ENCODE assay signal across 8 cellular contexts in the genomic region with DNA sequence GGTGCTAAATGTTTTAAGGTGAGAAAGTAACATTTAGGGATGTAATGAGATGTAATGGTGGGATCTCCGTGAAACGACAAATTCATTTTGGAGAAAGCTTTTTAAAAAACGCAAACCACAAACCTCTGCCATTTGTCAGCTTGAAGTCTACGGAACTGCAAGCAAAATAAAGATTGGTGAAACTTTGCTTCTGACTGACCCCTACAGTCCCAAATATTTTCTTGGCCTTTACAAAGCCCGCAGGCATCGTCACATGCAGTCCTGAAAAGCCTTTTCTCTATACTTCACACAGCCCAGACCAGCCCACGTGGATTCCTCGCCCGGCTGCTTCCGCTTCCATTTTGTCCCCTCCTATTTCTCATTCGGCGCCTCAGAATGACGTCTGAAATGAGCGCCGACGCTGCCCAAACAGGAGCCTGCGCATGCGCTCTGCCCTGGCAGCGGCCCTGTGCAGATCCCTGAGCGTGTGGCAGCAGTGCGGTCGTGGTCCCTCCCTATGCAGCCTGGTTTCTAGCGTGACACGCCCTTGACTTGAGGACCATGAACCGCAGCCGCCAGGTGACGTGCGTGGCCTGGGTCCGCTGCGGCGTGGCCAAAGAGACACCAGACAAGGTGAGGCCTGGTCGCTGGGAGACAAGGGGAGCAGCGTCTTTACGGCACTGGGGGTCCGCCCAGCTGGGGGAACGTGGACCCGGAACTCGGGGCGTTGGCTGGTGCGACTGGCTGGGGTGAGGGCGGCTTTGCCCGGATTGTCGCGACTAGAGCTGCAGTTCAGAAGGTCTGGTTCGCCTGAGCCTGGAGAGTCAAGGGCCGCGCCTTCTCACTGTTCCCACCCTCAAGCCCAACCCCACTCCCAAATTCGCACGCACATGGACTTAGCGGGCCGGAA. TPM values are rescaled to one million over a fixed set of nuclear protein-coding genes. Genes with fewer than 3 reads are reported as not detected.
DNase-seq lines count a peak whose midpoint lies in the region; ATAC-seq and TF ChIP-seq lines count a peak whose summit lies in the region.

A gene (plus strand): TSS at position 440 of the 889 bp plus-strand sequence. CDS start 101 bp downstream, at position 541.

- H3K4me1 Mint-ChIP-seq in activated T-helper 17 cell treated with anti-CD3 and anti-CD28 coated beads, Interleukin-2, amount 50 U/mL, for 72 hours = peaks cover 22% of the 10 kb centered on the region
- H3K4me1 Mint-ChIP-seq in naive thymus-derived CD8-positive, alpha-beta T cell = peaks cover 18 to 41% (median 30%) of the 10 kb centered on the region in 4 donors
- peaks cover 20 to 29% of the 10 kb centered on the region in 2 donors for H3K4me1 Mint-ChIP-seq in stimulated activated naive B cell treated with anti-CD40 and anti-IgM and Interleukin-4, amounts not matched to agents 10 μg/mL and 1 μg/mL and 100 μg/mL, for 72 hours

- DNase-seq in EL (peak; percentile 95), H4 (ENCODE audit: low spot score) (peak; percentile 90), LoVo (ENCODE audit: low spot score) (peak; percentile 100), RWPE1 (ENCODE audit: low spot score) (peak; percentile 95), fibroblast of mammary gland (ENCODE audit: low read depth) (peak; percentile 93)
- DNase-seq in naive thymus-derived CD8-positive, alpha-beta T cell = peak; percentile 92 to 99 (median 96)
- peak; percentile 93 for DNase-seq in stimulated activated naive B cell treated with anti-CD40 and anti-IgM and Interleukin-4, amounts not matched to agents 10 μg/mL and 1 μg/mL and 100 μg/mL, for 72 hours

- peak within 1 kb of the TSS; percentile 99 for H3K4me3 ChIP-seq in fibroblast of mammary gland (ENCODE audit: control insufficient read depth, low read depth, low read length)

- ATAC-seq in activated T-helper 17 cell treated with anti-CD3 and anti-CD28 coated beads, Interleukin-2, amount 50 U/mL, for 72 hours (replicated peaks) = peak; percentile 94
- ATAC-seq in naive thymus-derived CD8-positive, alpha-beta T cell = peak; percentile 88
- peak; percentile 94 to 95 for ATAC-seq in stimulated activated naive B cell treated with anti-CD40 and anti-IgM and Interleukin-4, amounts not matched to agents 10 μg/mL and 1 μg/mL and 100 μg/mL, for 72 hours (replicated peaks)

- H3K27ac Mint-ChIP-seq in activated T-helper 17 cell treated with anti-CD3 and anti-CD28 coated beads, Interleukin-2, amount 50 U/mL, for 72 hours = peak within 1 kb of the TSS; percentile 99
- H3K27ac Mint-ChIP-seq in naive thymus-derived CD8-positive, alpha-beta T cell = peak within 1 kb of the TSS; percentile 97 to 100 (median 99)
- H3K27ac Mint-ChIP-seq in stimulated activated naive B cell treated with anti-CD40 and anti-IgM and Interleukin-4, amounts not matched to agents 10 μg/mL and 1 μg/mL and 100 μg/mL, for 72 hours = peak within 1 kb of the TSS; percentile 99

- peak within 1 kb of the TSS; percentile 73 for H3K27ac ChIP-seq in RWPE1

- TF ChIP-seq CTCF in RWPE1 (conservative IDR thresholded peaks at IDR 0.05; ENCODE audit: low read depth) (no peak), fibroblast of mammary gland (conservative IDR thresholded peaks at IDR 0.05; ENCODE audit: control insufficient read depth, insufficient read depth, low read depth, low read length) (no peak)

- H3K4me3 Mint-ChIP-seq in activated T-helper 17 cell treated with anti-CD3 and anti-CD28 coated beads, Interleukin-2, amount 50 U/mL, for 72 hours = peak within 1 kb of the TSS; percentile 96
- peak within 1 kb of the TSS; percentile 91 to 100 (median 98) for H3K4me3 Mint-ChIP-seq in naive thymus-derived CD8-positive, alpha-beta T cell
- H3K4me3 Mint-ChIP-seq in stimulated activated naive B cell treated with anti-CD40 and anti-IgM and Interleukin-4, amounts not matched to agents 10 μg/mL and 1 μg/mL and 100 μg/mL, for 72 hours = peak within 1 kb of the TSS; percentile 90 to 94

- peaks cover 51% of the 10 kb centered on the region for H3K36me3 Mint-ChIP-seq in activated T-helper 17 cell treated with anti-CD3 and anti-CD28 coated beads, Interleukin-2, amount 50 U/mL, for 72 hours (ENCODE audit: low read depth)
- H3K36me3 Mint-ChIP-seq in naive thymus-derived CD8-positive, alpha-beta T cell = peaks cover 2 to 27% (median 4%) of the 10 kb centered on the region in 3 donors
- peaks cover 17 to 47% of the 10 kb centered on the region in 2 donors for H3K36me3 Mint-ChIP-seq in stimulated activated naive B cell treated with anti-CD40 and anti-IgM and Interleukin-4, amounts not matched to agents 10 μg/mL and 1 μg/mL and 100 μg/mL, for 72 hours

- no peaks in the 10 kb centered on the region for H3K9me3 Mint-ChIP-seq in activated T-helper 17 cell treated with anti-CD3 and anti-CD28 coated beads, Interleukin-2, amount 50 U/mL, for 72 hours
- no peaks in the 10 kb centered on the region for H3K9me3 Mint-ChIP-seq in naive thymus-derived CD8-positive, alpha-beta T cell
- peaks cover 1 to 4% of the 10 kb centered on the region in 2 donors for H3K9me3 Mint-ChIP-seq in stimulated activated naive B cell treated with anti-CD40 and anti-IgM and Interleukin-4, amounts not matched to agents 10 μg/mL and 1 μg/mL and 100 μg/mL, for 72 hours

- CTCF ChIA-PET in RWPE1 (lab: Yijun Ruan, JAX) = interaction anchor here (0.6 to 1.3 kb wide), 3 partner anchors 10 to 1308 kb away, joined by 3 to 5 read pairs (median 4); no protein-coding TSS in a partner anchor

- POLR2A ChIA-PET in RWPE1 (lab: Yijun Ruan, JAX; ENCODE audit: low non-redundant PET) = interaction anchor here (0.6 kb wide), 1 partner anchor 797 kb away, joined by 3 read pairs; no protein-coding TSS in a partner anchor
- POLR2A ChIA-PET in naive thymus-derived CD8-positive, alpha-beta T cell (lab: Charles Lee) = interaction anchor here (0.6 to 2.2 kb wide), 12 partner anchors 10 to 1328 kb away, joined by 3 to 9 read pairs (median 3); a partner anchor contains a TSS

- peaks cover 2% of the 10 kb centered on the region for H3K27me3 Mint-ChIP-seq in activated T-helper 17 cell treated with anti-CD3 and anti-CD28 coated beads, Interleukin-2, amount 50 U/mL, for 72 hours
- H3K27me3 Mint-ChIP-seq in naive thymus-derived CD8-positive, alpha-beta T cell = peaks cover 0 to under 1% (median 0%) of the 10 kb centered on the region in 5 donors
- H3K27me3 Mint-ChIP-seq in stimulated activated naive B cell treated with anti-CD40 and anti-IgM and Interleukin-4, amounts not matched to agents 10 μg/mL and 1 μg/mL and 100 μg/mL, for 72 hours = no peaks in the 10 kb centered on the region

RNA-seq across cellular contexts. Expression of the gene that starts here (rescaled TPM):
- 78.2 and 80.7 TPM in 2 replicates for total RNA-seq in H4 (2014; rRNA removed; shearing (Covaris generic))
- 10 to 100 TPM; 40.2 to 72.3 TPM for total RNA-seq in activated T-helper 17 cell treated with anti-CD3 and anti-CD28 coated beads, Interleukin-2, amount 50 U/mL, for 72 hours
- 10 to 100 TPM; 33.3 to 35.6 TPM for total RNA-seq in naive thymus-derived CD8-positive, alpha-beta T cell
- 10 to 100 TPM; 70.5 to 75.6 (median 75.5) TPM for polyA plus RNA-seq in naive thymus-derived CD8-positive, alpha-beta T cell

Comparison
In these comparisons a context has a peak if more than half of its experiments do, and no peak if none do; other contexts are left out.
1. Peak in every context shown above with its lines: DNase-seq, ATAC-seq, H3K4me3 ChIP-seq and H3K27ac ChIP-seq.